ENCODE assay signal across 8 cellular contexts in the genomic region with DNA sequence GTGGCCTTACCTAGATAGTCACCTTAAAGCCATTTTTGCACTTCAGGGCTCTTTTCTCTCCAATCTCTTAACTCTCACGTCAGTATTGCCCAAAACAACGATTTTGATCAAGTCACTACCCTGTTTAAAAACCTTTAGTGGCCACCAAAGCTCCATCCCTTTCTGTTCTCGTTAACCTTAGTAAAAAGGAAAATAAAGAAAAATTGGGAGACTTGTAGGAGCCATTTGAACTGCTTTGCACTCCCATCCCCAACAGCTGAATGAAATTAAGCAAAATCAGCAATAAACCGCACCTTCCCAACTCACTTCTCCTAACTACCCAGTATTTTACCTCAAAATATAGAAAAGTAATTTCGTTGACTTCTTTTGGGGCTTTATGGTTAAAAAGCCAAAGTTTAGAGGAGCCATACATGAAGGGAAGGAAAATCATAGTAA. TPM values are rescaled to one million over a fixed set of nuclear protein-coding genes. Genes with fewer than 3 reads are reported as not detected.
DNase-seq lines count a peak whose midpoint lies in the region; ATAC-seq and TF ChIP-seq lines count a peak whose summit lies in the region.

No MANE protein-coding gene starts in this region.

- H3K9me3 Mint-ChIP-seq in naive thymus-derived CD8-positive, alpha-beta T cell: no peaks in the 10 kb centered on the region

- H3K4me1 Mint-ChIP-seq in naive thymus-derived CD8-positive, alpha-beta T cell: peaks cover 22 to 51% (median 42%) of the 10 kb centered on the region in 4 donors

- peaks cover 0 to 2% (median 0%) of the 10 kb centered on the region in 3 donors for H3K36me3 Mint-ChIP-seq in naive thymus-derived CD8-positive, alpha-beta T cell

- ATAC-seq in naive thymus-derived CD8-positive, alpha-beta T cell: no peak

- H3K4me3 ChIP-seq in AG09309 (ENCODE audit: control insufficient read depth, low read depth, low read length): peak overlapping the region; percentile 81
- peak overlapping the region; percentile 87 for H3K4me3 ChIP-seq in LNCaP clone FGC (ENCODE audit: low read depth, low read length)
- H3K4me3 ChIP-seq in coronary artery: peak overlapping the region; percentile 92

- peak overlapping the region; percentile 81 to 95 for H3K27ac ChIP-seq in coronary artery

- DNase-seq in AG09309 (ENCODE audit: low read depth) (no peak), LNCaP clone FGC (ENCODE audit: low read depth) (no peak), coronary artery (ENCODE audit: low spot score) (no peak), AG08395 (ENCODE audit: low spot score) (no peak), Ammon's horn (ENCODE audit: low spot score) (no peak)
- peak in 1 of 10 donors; percentile 7 for DNase-seq in naive thymus-derived CD8-positive, alpha-beta T cell
- no peak for DNase-seq in stimulated activated naive CD4-positive, alpha-beta T cell (lab: John Stamatoyannopoulos, UW)
- no peak for DNase-seq in activated CD4-positive, alpha-beta T cell treated with anti-CD3 and anti-CD28 coated beads, Interleukin-2, amount 50 U/mL, for 48 hours

- POLR2A ChIA-PET in naive thymus-derived CD8-positive, alpha-beta T cell (lab: Charles Lee): interaction anchor here (0.7 to 1.4 kb wide), 3 partner anchors 186 to 191 kb away, joined by 3 to 10 read pairs (median 3); no protein-coding TSS in a partner anchor

- TF ChIP-seq CTCF in AG09309 (IDR thresholded peaks at IDR 0.05; ENCODE audit: control insufficient read depth, insufficient read depth, low read depth, low read length, missing control alignments) (no peak), LNCaP clone FGC (IDR thresholded peaks at IDR 0.05; ENCODE audit: control insufficient read depth, extremely low read depth, insufficient read depth) (no peak), coronary artery (IDR thresholded peaks at IDR 0.05) (no peak)

- H3K27me3 Mint-ChIP-seq in naive thymus-derived CD8-positive, alpha-beta T cell: no peaks in the 10 kb centered on the region

- peak overlapping the region; percentile 90 to 97 (median 94) for H3K27ac Mint-ChIP-seq in naive thymus-derived CD8-positive, alpha-beta T cell

- peak overlapping the region; percentile 86 to 95 (median 92) for H3K4me3 Mint-ChIP-seq in naive thymus-derived CD8-positive, alpha-beta T cell

RNA-seq across cellular contexts. Expression of gene ARL5A, which starts 0.7 kb away (rescaled TPM):
- 10 to 100 TPM; 40.0 to 42.3 TPM for total RNA-seq in naive thymus-derived CD8-positive, alpha-beta T cell
- polyA plus RNA-seq in naive thymus-derived CD8-positive, alpha-beta T cell: 10 to 100 TPM; 43.2 to 64.0 (median 50.5) TPM
